In genomic region chr5:132281856-132282614, GRCh38 we compare ENCODE assay signal across 1 cellular context.
TF ChIP-seq lines count a peak whose summit lies in the region.

No MANE protein-coding gene starts in this region.

TF ChIP-seq in HepG2, 621 proteins besides CTCF, POLR2A, EP300 and RAD21:
- TF ChIP-seq MAFK (conservative IDR thresholded peaks at IDR 0.05 in 1 of 2, IDR thresholded peaks at IDR 0.05 in 1 of 2; ENCODE audit: low read length in 2 of 2) (peak in 1 of 2 experiments; percentile 31; a peak in 2 of 4 replicates), ZNF451 (CRISPR knock-in tag; IDR thresholded peaks at IDR 0.05) (no peak), STAG1 (CRISPR knock-in tag; IDR thresholded peaks at IDR 0.05) (0 out of 2 replicates have a peak, but pooled peaks have one; percentile 8), GABPA (IDR thresholded peaks at IDR 0.05; ENCODE audit: low read depth, low read length) (no peak), GABPA (CRISPR knock-in tag; IDR thresholded peaks at IDR 0.05; ENCODE audit: low read depth) (no peak)
